In the genomic region with DNA sequence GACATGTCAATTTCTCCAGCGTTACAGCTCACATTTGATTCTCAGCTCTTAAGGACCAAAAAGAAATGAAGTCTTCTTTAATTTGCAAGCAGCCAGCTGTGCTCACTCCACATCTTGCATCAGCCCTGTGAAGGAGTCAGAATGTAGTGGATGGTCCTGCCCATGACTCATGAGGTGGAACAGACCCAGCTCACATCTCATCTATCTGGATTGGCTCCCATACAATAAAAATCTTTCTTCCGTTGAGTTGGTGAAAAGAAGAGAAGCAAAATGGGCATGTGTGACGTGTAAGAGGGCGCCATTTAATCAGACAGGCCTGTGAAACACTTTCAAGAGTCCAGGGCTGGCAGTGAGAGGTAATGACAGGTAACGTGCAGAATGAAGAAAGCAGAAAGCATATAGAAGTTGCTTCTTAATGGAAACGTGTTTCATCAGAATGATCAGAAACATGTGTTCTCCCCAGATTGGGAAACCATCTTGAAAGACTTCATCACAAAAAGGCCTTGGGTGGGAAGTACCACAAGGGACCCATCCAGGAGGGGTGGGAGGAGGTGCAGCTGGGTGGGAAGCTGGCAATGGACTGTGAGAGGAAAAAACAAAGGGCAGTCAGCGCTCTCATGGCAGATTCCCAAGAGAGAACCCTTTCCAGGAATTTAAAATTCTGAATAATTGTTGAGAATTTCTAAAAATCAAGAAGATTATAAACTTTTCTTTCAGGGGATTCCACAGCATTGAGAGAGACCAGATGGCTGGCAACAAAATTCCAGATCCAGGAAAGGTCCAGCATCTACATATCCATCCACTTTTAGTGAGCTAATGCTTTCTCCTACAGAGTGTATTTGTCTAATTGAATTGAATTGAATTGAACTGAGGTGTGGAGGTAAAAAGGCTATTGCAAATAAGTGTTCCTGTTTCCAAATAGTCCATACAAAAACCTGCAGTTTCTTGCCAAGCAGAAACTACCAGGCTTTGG, we compare ENCODE assay signal across 11 cellular contexts. TPM values are rescaled to one million over a fixed set of nuclear protein-coding genes. Genes with fewer than 3 reads are reported as not detected.
DNase-seq lines count a peak whose midpoint lies in the region; ATAC-seq, FAIRE-seq and TF ChIP-seq lines count a peak whose summit lies in the region.
"Had no signal": no experiment of that assay in that cellular context is flagged by ENCODE, and none has a peak within 500 bp of the region (broad histone marks: within the 10 kb centered on the region; RNA-seq: fewer than 3 reads in every experiment).

No MANE protein-coding gene starts in this region.

- H3K27ac ChIP-seq in right atrium auricular region (peak overlapping the region in 1 of 2 donors; percentile 31), astrocyte (ENCODE audit: low read depth, low read length) (peak overlapping the region; percentile 50), right cardiac atrium (ENCODE audit: low read length) (no peak overlapping the region), vagina (peak overlapping the region; percentile 23)
- H3K27ac ChIP-seq: BLaER1, SJCRH30 had no signal

- peak overlapping the region; percentile 61 for H2AFZ ChIP-seq in astrocyte (ENCODE audit: low read depth, low read length)

- H3K9me3 Mint-ChIP-seq in astrocyte (ENCODE audit: unreplicated experiment), result no peaks in the 10 kb centered on the region
- H3K9me3 Mint-ChIP-seq in effector memory CD8-positive, alpha-beta T cell, result no peaks in the 10 kb centered on the region

- no peaks in the 10 kb centered on the region for H3K36me3 Mint-ChIP-seq in astrocyte (ENCODE audit: low read depth, unreplicated experiment)
- H3K36me3 Mint-ChIP-seq in effector memory CD8-positive, alpha-beta T cell (ENCODE audit: insufficient read depth), result peaks cover 3% of the 10 kb centered on the region

- no peak overlapping the region for H3K9ac ChIP-seq in astrocyte (ENCODE audit: low read length)
- H3K9ac ChIP-seq: BLaER1 had no signal

- 55% methylated on average over 7 of the region's 7 CpGs for WGBS in right cardiac atrium

- ATAC-seq in Right ventricle myocardium superior (ENCODE audit: poor library complexity) (peak; percentile 84), right cardiac atrium (peak; percentile 81 to 91), HG03280 (IDR thresholded peaks at IDR 0.05; ENCODE audit: unreplicated experiment) (no peak)
- ATAC-seq in effector memory CD8-positive, alpha-beta T cell (replicated peaks), result no peak

- peak overlapping the region; percentile 40 for H3K4me2 ChIP-seq in astrocyte (ENCODE audit: low read length)
- H3K4me2 ChIP-seq: BLaER1 had no signal

- H3K36me3 ChIP-seq in right atrium auricular region (no peaks in the 10 kb centered on the region), astrocyte (ENCODE audit: insufficient read depth, low read length) (no peaks in the 10 kb centered on the region), vagina (no peaks in the 10 kb centered on the region)
- H3K36me3 ChIP-seq: BLaER1, SJCRH30 had no signal

- no peak for TF ChIP-seq POLR2A in vagina (IDR thresholded peaks at IDR 0.05)

- H3K9me3 ChIP-seq in right atrium auricular region (no peaks in the 10 kb centered on the region), astrocyte (ENCODE audit: insufficient read depth, low read depth, low read length) (no peaks in the 10 kb centered on the region), right cardiac atrium (ENCODE audit: control insufficient read depth, low read length) (no peaks in the 10 kb centered on the region), vagina (no peaks in the 10 kb centered on the region)
- H3K9me3 ChIP-seq: SJCRH30 had no signal

- no peak overlapping the region for H3K4me3 Mint-ChIP-seq in astrocyte (ENCODE audit: unreplicated experiment)
- H3K4me3 Mint-ChIP-seq in effector memory CD8-positive, alpha-beta T cell, result no peak overlapping the region

- no peaks in the 10 kb centered on the region for H4K20me1 ChIP-seq in astrocyte (ENCODE audit: insufficient read depth, low read length)
- H4K20me1 ChIP-seq: BLaER1 had no signal

- DNase-seq in Right ventricle myocardium superior, result peak; percentile 58
- no peak for DNase-seq in right atrium auricular region (ENCODE audit: low spot score)
- peak; percentile 93 for DNase-seq in astrocyte (ENCODE audit: low read depth)
- peak; percentile 55 to 76 (median 57) for DNase-seq in right cardiac atrium
- DNase-seq in vagina (ENCODE audit: extremely low spot score in 2 of 2), result no peak
- DNase-seq in NCI-H2029 (lab: John Stamatoyannopoulos, UW), result no peak
- DNase-seq in effector memory CD8-positive, alpha-beta T cell, result no peak
- DNase-seq: NCI-H187, SJCRH30 had no signal

- peaks cover 16% of the 10 kb centered on the region for H3K4me1 Mint-ChIP-seq in astrocyte (ENCODE audit: low read depth, unreplicated experiment)
- peaks cover 43 to 46% of the 10 kb centered on the region in 2 donors for H3K4me1 Mint-ChIP-seq in effector memory CD8-positive, alpha-beta T cell (ENCODE audit: low read depth in 2 of 2)

- no peaks in the 10 kb centered on the region for H3K79me2 ChIP-seq in astrocyte (ENCODE audit: insufficient read depth, low read length)

- intact Hi-C loops in Right ventricle myocardium superior (cut with DNase I) (no loop called here), right cardiac atrium (cut with DNase I) (no loop called here), vagina (cut with DNase I) (no loop called here)

- H3K27me3 ChIP-seq in right atrium auricular region (no peaks in the 10 kb centered on the region), astrocyte (ENCODE audit: insufficient read depth, low read length) (no peaks in the 10 kb centered on the region), right cardiac atrium (ENCODE audit: control insufficient read depth, insufficient read depth) (no peaks in the 10 kb centered on the region), vagina (no peaks in the 10 kb centered on the region)
- H3K27me3 ChIP-seq: BLaER1, SJCRH30 had no signal

- peak; percentile 79 for FAIRE-seq in astrocyte (lab: Jason Lieb, UNC)

- peaks cover 5% of the 10 kb centered on the region for H3K27me3 Mint-ChIP-seq in astrocyte (ENCODE audit: low read depth, unreplicated experiment)
- peaks cover 0 to 2% of the 10 kb centered on the region in 2 donors for H3K27me3 Mint-ChIP-seq in effector memory CD8-positive, alpha-beta T cell

- no peak overlapping the region for H3K4me3 ChIP-seq in right atrium auricular region
- no peak overlapping the region for H3K4me3 ChIP-seq in astrocyte (ENCODE audit: insufficient read depth, low read depth, low read length)
- no peak overlapping the region for H3K4me3 ChIP-seq in right cardiac atrium (ENCODE audit: low read length)
- no peak overlapping the region for H3K4me3 ChIP-seq in vagina
- H3K4me3 ChIP-seq: BLaER1, SJCRH30 had no signal

- H3K4me1 ChIP-seq in right atrium auricular region (peaks cover 0 to 14% of the 10 kb centered on the region in 2 donors), astrocyte (ENCODE audit: insufficient read depth, low read length) (peaks cover 14% of the 10 kb centered on the region), right cardiac atrium (ENCODE audit: control insufficient read depth, insufficient read depth, low read length) (peaks cover 6% of the 10 kb centered on the region), vagina (peaks cover 16% of the 10 kb centered on the region)
- H3K4me1 ChIP-seq: SJCRH30 had no signal

- peak overlapping the region; percentile 23 for H3K27ac Mint-ChIP-seq in astrocyte (ENCODE audit: unreplicated experiment)
- H3K27ac Mint-ChIP-seq in effector memory CD8-positive, alpha-beta T cell, result no peak overlapping the region

- no peak for TF ChIP-seq CTCF in right atrium auricular region (IDR thresholded peaks at IDR 0.05)
- no peak for TF ChIP-seq CTCF in astrocyte (IDR thresholded peaks at IDR 0.05; ENCODE audit: insufficient read depth, low read depth, low read length)
- TF ChIP-seq CTCF in vagina (IDR thresholded peaks at IDR 0.05), result no peak

RNA-seq across cellular contexts. Expression of gene ETS1, which starts 57.0 kb away (rescaled TPM):
- total RNA-seq in Right ventricle myocardium superior (45.6 TPM), right atrium auricular region (10 to 100 TPM; 37.9 to 46.6 TPM), astrocyte (87.7 and 107 TPM in 2 replicates), right cardiac atrium (10 to 100 TPM; 38.3 to 60.6 (median 55.3) TPM), vagina (51.6 TPM)
- polyA plus RNA-seq in right cardiac atrium, result 24.5 TPM

Comparison
In these comparisons a context has a peak if more than half of its experiments do, and no peak if none do; other contexts are left out.
1. DNase-seq: peak in Right ventricle myocardium superior (single experiment), astrocyte (single experiment) and right cardiac atrium (3 of 3); none in right atrium auricular region (single experiment), vagina (0 of 2), NCI-H2029 (single experiment) and effector memory CD8-positive, alpha-beta T cell (0 of 3).
2. ATAC-seq: peak in Right ventricle myocardium superior (single experiment) and right cardiac atrium (2 of 2); none in HG03280 (single experiment) and effector memory CD8-positive, alpha-beta T cell (single experiment).